ENCODE assay signal across 24 cellular contexts in the genomic region with DNA sequence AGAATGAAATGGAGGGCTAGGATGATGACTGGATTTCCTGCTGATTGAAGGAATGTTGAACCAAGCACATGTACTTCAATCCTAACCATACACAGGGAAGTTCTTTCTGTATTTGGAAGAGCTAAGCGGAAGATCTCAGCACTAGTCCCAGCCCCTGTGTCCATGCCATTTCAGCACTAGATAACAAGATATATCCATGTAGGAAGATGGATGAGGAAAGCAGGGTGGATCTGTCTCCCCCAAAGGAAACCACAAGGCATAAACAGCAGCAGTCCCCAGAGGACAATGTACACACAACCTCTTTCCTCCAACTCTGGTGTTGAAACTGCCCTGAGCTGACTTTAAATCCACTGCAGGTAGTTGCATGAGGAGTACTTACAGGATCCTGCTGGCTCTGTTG.
"Had no signal": no experiment of that assay in that cellular context is flagged by ENCODE, and none has a peak within 500 bp of the region (broad histone marks: within the 10 kb centered on the region; RNA-seq: fewer than 3 reads in every experiment).

No MANE protein-coding gene starts in this region.

- H3K9me3 Mint-ChIP-seq: activated T-cell treated with anti-CD3 and anti-CD28 coated beads, Interleukin-2, amount 50 U/mL, for 4 hours had no signal

- H3K27me3 Mint-ChIP-seq: activated CD4-positive, alpha-beta memory T cell treated with anti-CD3 and anti-CD28 coated beads for 36 hours; activated CD4-positive, alpha-beta T cell treated with anti-CD3 and anti-CD28 coated beads, Interleukin-2, amount 10 ng/mL, durations not matched to agents 24 days and 14 days; activated naive CD8-positive, alpha-beta T cell had no signal

- H3K4me1 ChIP-seq: esophagus squamous epithelium, heart right ventricle had no signal

- H3K27ac Mint-ChIP-seq: activated CD4-positive, alpha-beta memory T cell treated with anti-CD3 and anti-CD28 coated beads for 36 hours; activated CD4-positive, alpha-beta T cell treated with anti-CD3 and anti-CD28 coated beads for 36 hours; activated CD4-positive, alpha-beta T cell treated with anti-CD3 and anti-CD28 coated beads, Interleukin-2, amount 10 ng/mL, durations not matched to agents 24 days and 14 days; activated CD8-positive, alpha-beta T cell treated with anti-CD3 and anti-CD28 coated beads, Interleukin-2, amount 10 ng/mL, durations not matched to agents 7 days and 5 days; activated naive CD8-positive, alpha-beta T cell; activated T-helper 17 cell treated with anti-CD3 and anti-CD28 coated beads, Interleukin-2, amount 50 U/mL, for 72 hours had no signal

- H3K36me3 Mint-ChIP-seq: activated CD4-positive, alpha-beta memory T cell treated with anti-CD3 and anti-CD28 coated beads for 36 hours; activated naive CD8-positive, alpha-beta T cell had no signal

- DNase-seq: activated CD4-positive, alpha-beta memory T cell treated with anti-CD3 and anti-CD28 coated beads for 36 hours; activated CD4-positive, alpha-beta T cell treated with anti-CD3 and anti-CD28 coated beads for 36 hours; activated CD4-positive, alpha-beta T cell treated with anti-CD3 and anti-CD28 coated beads, Interleukin-2, amount 10 ng/mL, durations not matched to agents 24 days and 14 days; activated CD4-positive, CD25-positive, alpha-beta regulatory T cell; activated CD4-positive, CD25-positive, alpha-beta regulatory T cell treated with anti-CD3 and anti-CD28 coated beads, Interleukin-2, amount 50 U/mL, for 72 hours; activated CD8-positive, alpha-beta T cell treated with anti-CD3 and anti-CD28 coated beads, Interleukin-2, amount 10 ng/mL, durations not matched to agents 7 days and 5 days; activated effector memory CD4-positive, alpha-beta T cell treated with Interleukin-2 at 50 U/mL for 16 hours; activated gamma-delta T cell treated with Interleukin-2 at 50 U/mL for 16 hours; activated naive CD4-positive, alpha-beta T cell treated with anti-CD3 and anti-CD28 coated beads, Interleukin-2, amount 50 U/mL, for 16 hours; activated naive CD4-positive, alpha-beta T cell treated with Interleukin-2 at 50 U/mL for 16 hours; activated T-cell treated with anti-CD3 and anti-CD28 coated beads, Interleukin-2, amount 50 U/mL, for 4 hours; amniotic stem cell; anterior cingulate cortex; brain microvascular endothelial cell; caudate nucleus; effector CD8-positive, alpha-beta T cell; esophagus squamous epithelium; foreskin melanocyte; heart right ventricle; T-helper 2 cell had no signal

- H3K36me3 ChIP-seq: brain microvascular endothelial cell, esophagus squamous epithelium, gastroesophageal sphincter, heart right ventricle had no signal

- H3K27ac ChIP-seq: brain microvascular endothelial cell, epithelial cell of prostate, esophagus squamous epithelium, gastroesophageal sphincter, heart right ventricle had no signal

- H3K4me1 Mint-ChIP-seq: activated CD4-positive, alpha-beta T cell treated with anti-CD3 and anti-CD28 coated beads for 36 hours; activated CD4-positive, alpha-beta T cell treated with anti-CD3 and anti-CD28 coated beads, Interleukin-2, amount 10 ng/mL, durations not matched to agents 24 days and 14 days; activated T-helper 17 cell treated with anti-CD3 and anti-CD28 coated beads, Interleukin-2, amount 50 U/mL, for 72 hours had no signal

- H3K27me3 ChIP-seq: brain microvascular endothelial cell, esophagus squamous epithelium, gastroesophageal sphincter had no signal

- H3K9me3 ChIP-seq: esophagus squamous epithelium, gastroesophageal sphincter, heart right ventricle had no signal

- H3K4me3 Mint-ChIP-seq: activated CD4-positive, alpha-beta memory T cell treated with anti-CD3 and anti-CD28 coated beads for 36 hours; activated CD4-positive, alpha-beta T cell treated with anti-CD3 and anti-CD28 coated beads for 36 hours; activated CD4-positive, alpha-beta T cell treated with anti-CD3 and anti-CD28 coated beads, Interleukin-2, amount 10 ng/mL, durations not matched to agents 24 days and 14 days; activated CD8-positive, alpha-beta T cell treated with anti-CD3 and anti-CD28 coated beads, Interleukin-2, amount 10 ng/mL, durations not matched to agents 7 days and 5 days; activated naive CD8-positive, alpha-beta T cell; activated T-cell treated with anti-CD3 and anti-CD28 coated beads, Interleukin-2, amount 50 U/mL, for 4 hours; activated T-helper 17 cell treated with anti-CD3 and anti-CD28 coated beads, Interleukin-2, amount 50 U/mL, for 72 hours had no signal

- H3K4me3 ChIP-seq: esophagus squamous epithelium, gastroesophageal sphincter, heart right ventricle had no signal

- ATAC-seq: activated CD4-positive, alpha-beta T cell treated with anti-CD3 and anti-CD28 coated beads for 36 hours; activated CD8-positive, alpha-beta T cell treated with anti-CD3 and anti-CD28 coated beads, Interleukin-2, amount 10 ng/mL, durations not matched to agents 7 days and 5 days; activated T-cell treated with anti-CD3 and anti-CD28 coated beads, Interleukin-2, amount 50 U/mL, for 4 hours; activated T-helper 17 cell treated with anti-CD3 and anti-CD28 coated beads, Interleukin-2, amount 50 U/mL, for 72 hours; gastroesophageal sphincter; heart right ventricle had no signal
